Comparison of ENCODE assay signal across 10 cellular contexts in genomic region chr2:105866439-105867170, GRCh38.
A peak's percentile ranks its signal among the peaks of the same experiment; 100 is the strongest.
DNase-seq lines count a peak whose midpoint lies in the region; ATAC-seq and TF ChIP-seq lines count a peak whose summit lies in the region.
"Had no signal": no experiment of that assay in that cellular context is flagged by ENCODE, and none has a peak within 500 bp of the region (broad histone marks: within the 10 kb centered on the region; RNA-seq: fewer than 3 reads in every experiment).

No MANE protein-coding gene starts in this region.

- H2AFZ ChIP-seq in IMR-90 (replicated peaks; ENCODE audit: low read length, poor library complexity) = peak overlapping the region; percentile 55

- no peak for TF ChIP-seq POLR2A in IMR-90 (IDR thresholded peaks at IDR 0.05; ENCODE audit: low read depth, low read length)
- TF ChIP-seq POLR2A in transverse colon (IDR thresholded peaks at IDR 0.05) = no peak

- ATAC-seq in IMR-90 (ENCODE audit: low read depth) = peak; percentile 89

- peaks cover 18% of the 10 kb centered on the region for H4K20me1 ChIP-seq in IMR-90 (ENCODE audit: insufficient read depth, low read length)

- no peaks in the 10 kb centered on the region; the same call in 1 of the 2 replicates for H3K9me3 ChIP-seq in AG04450 (ENCODE audit: control insufficient read depth, insufficient read depth, low read length)
- no peaks in the 10 kb centered on the region for H3K9me3 ChIP-seq in IMR-90 (ENCODE audit: control insufficient read depth, insufficient read depth, low read length)
- no peaks in the 10 kb centered on the region for H3K9me3 ChIP-seq in effector memory CD4-positive, alpha-beta T cell (ENCODE audit: control insufficient read depth, low read length)
- H3K9me3 ChIP-seq in transverse colon = no peaks in the 10 kb centered on the region

- no peak overlapping the region for H3K56ac ChIP-seq in IMR-90 (ENCODE audit: extremely low read depth, insufficient read depth, low read length)

- H2AK9ac ChIP-seq in IMR-90 (replicated peaks; ENCODE audit: low read depth, low read length, poor library complexity) = peak overlapping the region; percentile 63

- H4K5ac ChIP-seq in IMR-90 (ENCODE audit: low read depth, low read length) = peak overlapping the region; percentile 62; the same call in 1 of the 2 replicates

- peaks cover 24 to 70% of the 10 kb centered on the region in 2 experiments for H3K79me1 ChIP-seq in IMR-90 (ENCODE audit: low read depth in 1 of 2, low read length in 2 of 2)

- H3K14ac ChIP-seq in IMR-90 (replicated peaks; ENCODE audit: low read depth, low read length) = peak overlapping the region; percentile 84

- H2BK120ac ChIP-seq in IMR-90 (ENCODE audit: low read depth, low read length) = peak overlapping the region; percentile 90

- peaks cover 34% of the 10 kb centered on the region for H3K9me1 ChIP-seq in IMR-90 (ENCODE audit: insufficient read depth, low read length)

- 73% methylated on average over 3 of the region's 10 CpGs; no CpG with 5 or more reads in 1 of the 2 experiments for WGBS in IMR-90 (ENCODE audit: extremely low coverage in 2 of 2, insufficient read length in 1 of 2), 2 experiments
- WGBS in transverse colon (ENCODE audit: low coverage in 1 of 2), 2 donors = 67 to 85% methylated on average over 1 to 10 of the region's 10 CpGs

- peak overlapping the region; percentile 37 for H2AK5ac ChIP-seq in IMR-90 (ENCODE audit: low read depth, low read length)

- H3K36me3 ChIP-seq in IMR-90 (ENCODE audit: control insufficient read depth, insufficient read depth, low read length) (no peaks in the 10 kb centered on the region), transverse colon (no peaks in the 10 kb centered on the region)
- H3K36me3 ChIP-seq in effector memory CD4-positive, alpha-beta T cell (ENCODE audit: control insufficient read depth, insufficient read depth, low read length) = peaks cover 14% of the 10 kb centered on the region

- H3K4ac ChIP-seq in IMR-90 (ENCODE audit: low read depth, low read length) = peak overlapping the region; percentile 90

- no peaks in the 10 kb centered on the region for H3K27me3 ChIP-seq in AG04450 (ENCODE audit: control insufficient read depth, insufficient read depth, low read length)
- H3K27me3 ChIP-seq in IMR-90 (ENCODE audit: control insufficient read depth, insufficient read depth, low read length) = no peaks in the 10 kb centered on the region
- no peaks in the 10 kb centered on the region for H3K27me3 ChIP-seq in effector memory CD4-positive, alpha-beta T cell (replicated peaks; ENCODE audit: control insufficient read depth, insufficient read depth, low read length, poor library complexity, severe bottlenecking)
- H3K27me3 ChIP-seq in transverse colon = no peaks in the 10 kb centered on the region

- POLR2A ChIA-PET in AG04450 (lab: Yijun Ruan, JAX) = interaction anchor here (1.2 kb wide), 1 partner anchor 19 kb away, joined by 4 read pairs; no protein-coding TSS in a partner anchor
- POLR2A ChIA-PET in IMR-90 (lab: Charles Lee; ENCODE audit: unreplicated experiment) = interaction anchor here (0.6 kb wide), 1 partner anchor 120 kb away, joined by 5 read pairs; no protein-coding TSS in a partner anchor

- H3K23ac ChIP-seq in IMR-90 (ENCODE audit: low read depth, low read length) = peak overlapping the region; percentile 81

- peak overlapping the region; percentile 66 for H3K27ac ChIP-seq in AG04450 (ENCODE audit: low read depth, low read length)
- peak overlapping the region; percentile 76 for H3K27ac ChIP-seq in IMR-90 (ENCODE audit: insufficient read depth, low read length)
- H3K27ac ChIP-seq in effector memory CD4-positive, alpha-beta T cell (ENCODE audit: insufficient read depth, low read length, poor library complexity, severe bottlenecking) = no peak overlapping the region
- H3K27ac ChIP-seq in transverse colon = no peak overlapping the region

- H3K4me3 ChIP-seq in AG04450 (ENCODE audit: low read depth, low read length) (peak overlapping the region; percentile 21; the same call in 1 of the 2 replicates), IMR-90 (ENCODE audit: insufficient read depth, low read depth, low read length) (no peak overlapping the region), cardiac fibroblast (replicated peaks in 1 of 2; ENCODE audit: low read depth in 2 of 2, low read length in 2 of 2) (no peak overlapping the region), transverse colon (no peak overlapping the region)
- no peak overlapping the region for H3K4me3 ChIP-seq in effector memory CD4-positive, alpha-beta T cell (ENCODE audit: insufficient read depth, low read depth, low read length, poor library complexity, severe bottlenecking)

- peak overlapping the region; percentile 42 for H3K18ac ChIP-seq in IMR-90 (ENCODE audit: low read depth, low read length)

- no TSS peak for BruUV-seq in IMR-90 (replicated peaks; lab: Mats Ljungman, UMichigan)

- dilution Hi-C loops in IMR-90 (cut with HindIII; ENCODE audit: low sequenced_read_pairs, unreplicated experiment) = no loop called here

- peak overlapping the region; percentile 69; the same call in 1 of the 3 replicates for H2BK15ac ChIP-seq in IMR-90 (ENCODE audit: low read depth, low read length)

- no peak for TF ChIP-seq EP300 in transverse colon (IDR thresholded peaks at IDR 0.05; ENCODE audit: low read depth)

- in situ Hi-C loops in IMR-90 (cut with MboI; ENCODE audit: low sequenced_read_pairs) = no loop called here
- in situ Hi-C loops in transverse colon (cut with MboI; ENCODE audit: low pct_ligation_motif_present in 1 of 4, low pct_unique_long_range_greater_than_20kb in 1 of 4, low sequenced_read_pairs in 3 of 4) = no loop called here

- no peak overlapping the region for H3K9ac ChIP-seq in IMR-90 (ENCODE audit: low read depth, low read length)

- intact Hi-C loops in IMR-90 (cut with micrococcal nuclease) = loop anchor here (2.0 to 5.0 kb wide), 2 partner anchors 66 to 119 kb away; no protein-coding TSS in a partner anchor
- intact Hi-C loops in transverse colon (cut with DNase I; ENCODE audit: low total_unique reads) = no loop called here

- H2BK5ac ChIP-seq in IMR-90 (ENCODE audit: low read depth, low read length, poor library complexity, severe bottlenecking) = peak overlapping the region; percentile 64

- TF ChIP-seq CTCF in AG04450 (IDR thresholded peaks at IDR 0.05; ENCODE audit: low read depth, low read length) (no peak), IMR-90 (conservative IDR thresholded peaks at IDR 0.05; ENCODE audit: low read depth, low read length) (no peak), cardiac fibroblast (IDR thresholded peaks at IDR 0.05; ENCODE audit: low read depth, low read length) (no peak), transverse colon (IDR thresholded peaks at IDR 0.05) (no peak)

- peak overlapping the region; percentile 89 for H2BK20ac ChIP-seq in IMR-90 (ENCODE audit: low read depth, low read length)

- DNase-seq in AG04450 (ENCODE audit: low read depth, low spot score) = peak; percentile 45
- DNase-seq in IMR-90 = peak; percentile 80
- DNase-seq in cardiac fibroblast (ENCODE audit: low read depth in 2 of 2) = peak; percentile 37 to 56
- peak; percentile 25 for DNase-seq in kidney tubule cell (ENCODE audit: low spot score)
- no peak for DNase-seq in effector memory CD4-positive, alpha-beta T cell
- DNase-seq in inferior parietal cortex (ENCODE audit: extremely low spot score) = no peak
- no peak for DNase-seq in transverse colon
- no peak for DNase-seq in stimulated activated CD4-positive, alpha-beta T cell treated with anti-CD3 and anti-CD28 coated beads, Interleukin-4, amount 100 ng/mL, for 4 hours
- DNase-seq: amniotic stem cell, NCI-H345 had no signal

- CTCF ChIA-PET in AG04450 (lab: Charles Lee) (no interaction called here), IMR-90 (lab: Yijun Ruan, JAX) (interaction anchor here (0.7 kb wide), 1 partner anchor 281 kb away, joined by 3 read pairs; no protein-coding TSS in a partner anchor)

- TF ChIP-seq RAD21 in IMR-90 (IDR thresholded peaks at IDR 0.05; ENCODE audit: low read length) = no peak

- H3K4me2 ChIP-seq in IMR-90 (ENCODE audit: low read depth, low read length) = peak overlapping the region; percentile 60

- H3K4me1 ChIP-seq in IMR-90 (ENCODE audit: control insufficient read depth, insufficient read depth, low read length) (peaks cover 19% of the 10 kb centered on the region), transverse colon (peaks cover 0 to 21% (median 6%) of the 10 kb centered on the region in 4 donors)
- H3K4me1 ChIP-seq in effector memory CD4-positive, alpha-beta T cell (ENCODE audit: control insufficient read depth, insufficient read depth, low read length, poor library complexity, severe bottlenecking) = peaks cover 44% of the 10 kb centered on the region

- peak overlapping the region; percentile 40; the same call in 1 of the 2 replicates for H4K91ac ChIP-seq in IMR-90 (ENCODE audit: insufficient read depth, low read depth, low read length)

- H4K8ac ChIP-seq in IMR-90 (ENCODE audit: low read depth in 2 of 2, low read length in 2 of 2) = peak overlapping the region in 1 of 2 experiments; percentile 68; a peak in 1 of 4 replicates

TF ChIP-seq in IMR-90, 13 proteins besides CTCF, POLR2A, EP300 and RAD21:
- TF ChIP-seq CHD1 (IDR thresholded peaks at IDR 0.05; ENCODE audit: low read depth, low read length) (no peak), RCOR1 (IDR thresholded peaks at IDR 0.05; ENCODE audit: insufficient replicate concordance, low read length) (no peak), CEBPB (IDR thresholded peaks at IDR 0.05; ENCODE audit: low read depth, low read length) (no peak), RFX5 (IDR thresholded peaks at IDR 0.05; ENCODE audit: low read depth, low read length) (no peak), SMC3 (IDR thresholded peaks at IDR 0.05; ENCODE audit: low read depth, low read length) (no peak), BHLHE40 (IDR thresholded peaks at IDR 0.05; ENCODE audit: low read depth, low read length) (no peak), NFE2L2 (IDR thresholded peaks at IDR 0.05; ENCODE audit: low read depth, low read length) (no peak), FOS (IDR thresholded peaks at IDR 0.05; ENCODE audit: low read depth, low read length) (no peak), MAZ (IDR thresholded peaks at IDR 0.05; ENCODE audit: borderline replicate concordance, low read depth, low read length) (no peak), ELK1 (IDR thresholded peaks at IDR 0.05; ENCODE audit: borderline replicate concordance, low read depth, low read length) (no peak), MXI1 (IDR thresholded peaks at IDR 0.05; ENCODE audit: borderline replicate concordance, low read depth, low read length) (no peak), MAFK (IDR thresholded peaks at IDR 0.05; ENCODE audit: low read depth, low read length) (no peak)

Comparison
In these comparisons a context has a peak if more than half of its experiments do, and no peak if none do; other contexts are left out.
1. DNase-seq: peak in AG04450 (single experiment), IMR-90 (single experiment), cardiac fibroblast (2 of 2) and kidney tubule cell (single experiment); none in effector memory CD4-positive, alpha-beta T cell (0 of 3), inferior parietal cortex (single experiment), transverse colon (single experiment) and stimulated activated CD4-positive, alpha-beta T cell treated with anti-CD3 and anti-CD28 coated beads, Interleukin-4, amount 100 ng/mL, for 4 hours (0 of 2).
2. H3K27ac ChIP-seq: peak in AG04450 (single experiment) and IMR-90 (single experiment); none in effector memory CD4-positive, alpha-beta T cell (single experiment) and transverse colon (0 of 4).